In genomic region chr4:143489116-143489515, GRCh38 we compare ENCODE assay signal across 32 cellular contexts. TPM values are rescaled to one million over a fixed set of nuclear protein-coding genes. Genes with fewer than 3 reads are reported as not detected.
A peak's percentile ranks its signal among the peaks of the same experiment; 100 is the strongest.
DNase-seq lines count a peak whose midpoint lies in the region; ATAC-seq, FAIRE-seq and TF ChIP-seq lines count a peak whose summit lies in the region.
"Had no signal": no experiment of that assay in that cellular context is flagged by ENCODE, and none has a peak within 500 bp of the region (broad histone marks: within the 10 kb centered on the region; RNA-seq: fewer than 3 reads in every experiment).

No MANE protein-coding gene starts in this region.

- intact Hi-C loops in HepG2 (cut with micrococcal nuclease; ENCODE audit: unreplicated experiment), result no loop called here

- ATAC-seq in HepG2, result peak; percentile 66
- no peak for ATAC-seq in HG02840 (IDR thresholded peaks at IDR 0.05; ENCODE audit: low FRiP score, unreplicated experiment)
- ATAC-seq in GM18498 (IDR thresholded peaks at IDR 0.05; ENCODE audit: unreplicated experiment), result no peak
- ATAC-seq: gastroesophageal sphincter, GM12878, Panc1, pancreas had no signal

- no peaks in the 10 kb centered on the region for H3K27me3 ChIP-seq in HepG2 (ENCODE audit: control insufficient read depth in 1 of 2, insufficient read depth in 2 of 2, low read length in 2 of 2)
- H3K27me3 ChIP-seq: gastroesophageal sphincter, pancreas had no signal

- WGBS in HepG2 (ENCODE audit: low lambda C conversion rate), result 100% methylated on average over 2 of the region's 2 CpGs

- peak; percentile 3 for DNase-seq in Daoy (ENCODE audit: low read depth)
- peak; percentile 13 for DNase-seq in RPMI7951 (ENCODE audit: low read depth)
- peak; percentile 23 for DNase-seq in epithelial cell of proximal tubule (ENCODE audit: low read depth)
- DNase-seq in HepG2 (ENCODE audit: low spot score), result no peak
- no peak for DNase-seq in GM20000 (ENCODE audit: low spot score)
- no peak for DNase-seq in COLO668 (lab: John Stamatoyannopoulos, UW; ENCODE audit: unreplicated experiment)
- DNase-seq: activated CD4-positive, alpha-beta memory T cell treated with anti-CD3 and anti-CD28 coated beads for 36 hours; activated CD4-positive, alpha-beta T cell treated with anti-CD3 and anti-CD28 coated beads for 1 hour; activated CD8-positive, alpha-beta memory T cell treated with anti-CD3 and anti-CD28 coated beads, Interleukin-2, amount 50 U/mL, for 4 hours; activated naive CD4-positive, alpha-beta T cell treated with Interleukin-2 at 50 U/mL for 16 hours; AML-193; CD4-positive, CD25-positive, alpha-beta regulatory T cell; effector memory CD4-positive, alpha-beta T cell; HCEC 1CT; hippocampal formation; mesenchymal stem cell; NCI-H1048; pancreas; retina; SHP77 treated with DMSO at 0.1 percent for 48 hours; small intestine; stimulated activated naive CD4-positive, alpha-beta T cell; T-helper 2 cell had no signal

- no peak for FAIRE-seq in HepG2 (lab: Jason Lieb, UNC)
- FAIRE-seq: A204.1, colon, D721Med, GM12878, pancreas, small intestine, urothelium cell line had no signal

- no peak for TF ChIP-seq EP300 in HepG2 (IDR thresholded peaks at IDR 0.05; ENCODE audit: low read depth in 2 of 2, low read length in 2 of 2)
- no peak for TF ChIP-seq EP300 in HepG2 (CRISPR knock-in tag; IDR thresholded peaks at IDR 0.05; ENCODE audit: borderline replicate concordance)

- POLR2A ChIA-PET in HepG2 (lab: Yijun Ruan, JAX), result no interaction called here

- no peak overlapping the region for H3K4me2 ChIP-seq in HepG2 (ENCODE audit: low read depth, low read length)

- CTCF ChIA-PET in HepG2 (lab: Yijun Ruan, JAX; ENCODE audit: low intra/inter-chr PET ratio, low total read pairs), result no interaction called here

- in situ Hi-C loops in HepG2 (cut with HindIII; ENCODE audit: extremely low pct_ligation_motif_present, low pct_unique_long_range_greater_than_20kb), result loop anchor here (10.0 to 25.0 kb wide), 2 partner anchors 284 to 502 kb away; no protein-coding TSS in a partner anchor

- H3K9ac ChIP-seq in HepG2 (ENCODE audit: insufficient read depth, low read depth, low read length), result no peak overlapping the region

- H3K36me3 ChIP-seq in HepG2 (replicated peaks in 1 of 2; ENCODE audit: control insufficient read depth in 1 of 2, insufficient read depth in 2 of 2, low read length in 2 of 2), result no peaks in the 10 kb centered on the region
- H3K36me3 ChIP-seq: gastroesophageal sphincter, pancreas had no signal

- H3K9me3 ChIP-seq in HepG2 (ENCODE audit: low read length), result no peaks in the 10 kb centered on the region
- H3K9me3 ChIP-seq: gastroesophageal sphincter, pancreas had no signal

- H3K4me3 ChIP-seq in epithelial cell of proximal tubule (ENCODE audit: low read depth, low read length), result no peak overlapping the region
- no peak overlapping the region for H3K4me3 ChIP-seq in HepG2 (replicated peaks in 1 of 3; ENCODE audit: insufficient read depth in 1 of 3, low read depth in 2 of 3, low read length in 3 of 3)
- H3K4me3 ChIP-seq: gastroesophageal sphincter, GM12878, pancreas had no signal

- H3K4me1 ChIP-seq in HepG2 (ENCODE audit: insufficient read depth, low read length), result no peaks in the 10 kb centered on the region
- H3K4me1 ChIP-seq: pancreas had no signal

- no peak for TF ChIP-seq POLR2A in HepG2 (IDR thresholded peaks at IDR 0.05; ENCODE audit: insufficient read depth in 1 of 2, low read depth in 2 of 2, low read length in 2 of 2)

- H3K27ac ChIP-seq in HepG2 (ENCODE audit: extremely low read length, insufficient read depth, low read length), result no peak overlapping the region
- H3K27ac ChIP-seq: gastroesophageal sphincter, pancreas had no signal

- TF ChIP-seq CTCF in epithelial cell of proximal tubule (conservative IDR thresholded peaks at IDR 0.05; ENCODE audit: low read depth, low read length) (no peak), HepG2 (CRISPR knock-in tag; IDR thresholded peaks at IDR 0.05) (no peak), GM20000 (IDR thresholded peaks at IDR 0.05; ENCODE audit: extremely low read depth, missing control alignments) (no peak)

- no peak for TF ChIP-seq RAD21 in HepG2 (CRISPR knock-in tag; IDR thresholded peaks at IDR 0.05)

- no peak overlapping the region for H2AFZ ChIP-seq in HepG2 (ENCODE audit: low read length)

- no peaks in the 10 kb centered on the region for H3K79me2 ChIP-seq in HepG2 (ENCODE audit: insufficient read depth, low read length)

- no peaks in the 10 kb centered on the region for H4K20me1 ChIP-seq in HepG2 (ENCODE audit: insufficient read depth, low read length)

- no TSS peak for BruUV-seq in HepG2 (replicated peaks; lab: Mats Ljungman, UMichigan)

TF ChIP-seq in HepG2, 621 proteins besides CTCF, POLR2A, EP300 and RAD21 (continues in another document):
- TF ChIP-seq ZNF205 (CRISPR knock-in tag; IDR thresholded peaks at IDR 0.05) (no peak), ZNF296 (CRISPR knock-in tag; conservative IDR thresholded peaks at IDR 0.05) (no peak), ZNF12 (CRISPR knock-in tag; IDR thresholded peaks at IDR 0.05) (no peak), ZNF615 (CRISPR knock-in tag; IDR thresholded peaks at IDR 0.05; ENCODE audit: borderline replicate concordance) (no peak), ZNF383 (CRISPR knock-in tag; IDR thresholded peaks at IDR 0.05; ENCODE audit: borderline replicate concordance) (no peak), ZFP82 (CRISPR knock-in tag; IDR thresholded peaks at IDR 0.05; ENCODE audit: borderline replicate concordance) (no peak), RORA (CRISPR knock-in tag; IDR thresholded peaks at IDR 0.05) (no peak), ZSCAN12 (CRISPR knock-in tag; IDR thresholded peaks at IDR 0.05) (no peak), NR1H2 (CRISPR knock-in tag; IDR thresholded peaks at IDR 0.05; ENCODE audit: borderline replicate concordance, low read depth) (no peak), NCOR1 (IDR thresholded peaks at IDR 0.05; ENCODE audit: borderline replicate concordance, low read length) (no peak)

RNA-seq across cellular contexts. Expression of gene SMARCA5, which starts 24.4 kb away (rescaled TPM):
- total RNA-seq in Daoy (2014; rRNA removed; shearing (Covaris generic)), result 23.2 and 28.1 TPM in 2 replicates
- total RNA-seq in RPMI7951 (2014; rRNA removed; shearing (Covaris generic)), result 28.4 and 34.1 TPM in 2 replicates
- 39.0 and 39.5 TPM in 2 replicates for total RNA-seq in epithelial cell of proximal tubule
- total RNA-seq in HepG2 (2016; rRNA removed; fragmentation: Illumina TruSeq; extraction: Trizol), result 37.5 and 58.4 TPM in 2 replicates
- 29.0 and 35.5 TPM in 2 replicates for total RNA-seq in HepG2 (2016; cell fraction: cytosol; rRNA removed; fragmentation: Illumina TruSeq; extraction: Trizol; ENCODE audit: low read depth)
- total RNA-seq in HepG2 (2016; cell fraction: insoluble cytoplasmic fraction; rRNA removed; fragmentation: Illumina TruSeq; extraction: Trizol), result 38.0 and 56.3 TPM in 2 replicates
- total RNA-seq in HepG2 (2016; cell fraction: membrane; rRNA removed; fragmentation: Illumina TruSeq; extraction: Trizol), result 12.5 and 14.0 TPM in 2 replicates
- 42.0 and 45.8 TPM in 2 replicates for total RNA-seq in HepG2 (2016; cell fraction: nucleus; rRNA removed; fragmentation: Illumina TruSeq; extraction: Trizol)
- polyA plus RNA-seq in HepG2 (2011; rRNA removed), result 6.2 and 7.0 TPM in 2 replicates
- polyA plus RNA-seq in HepG2 (2011; cell fraction: cytosol; rRNA removed), result 3.0 and 5.2 TPM in 2 replicates
- polyA plus RNA-seq in HepG2 (2011; cell fraction: nucleus; rRNA removed), result 4.4 and 6.0 TPM in 2 replicates
- polyA plus RNA-seq in HepG2 (2012), result 24.5 and 30.4 TPM in 2 replicates
- polyA plus RNA-seq in HepG2 (2016; cell fraction: cytosol; fragmentation: Illumina TruSeq; extraction: Trizol; ENCODE audit: low read depth), result 0.99 and 1.5 TPM in 2 replicates
- 40.7 TPM in 2 replicates for polyA plus RNA-seq in HepG2 (2016; cell fraction: insoluble cytoplasmic fraction; fragmentation: Illumina TruSeq; extraction: Trizol; ENCODE audit: low read depth)
- 4.0 TPM in 2 replicates for polyA plus RNA-seq in HepG2 (2016; cell fraction: membrane; fragmentation: Illumina TruSeq; extraction: Trizol; ENCODE audit: low read depth)
- polyA plus RNA-seq in HepG2 (2016; cell fraction: nucleus; fragmentation: Illumina TruSeq; extraction: Trizol; ENCODE audit: insufficient read depth, low read depth), result 32.2 and 33.6 TPM in 2 replicates
- polyA minus RNA-seq in HepG2 (2011; rRNA and poly(A)+ RNA removed; ENCODE audit: low replicate concordance), result 11.1 TPM in 2 replicates
- 17.7 and 23.3 TPM in 2 replicates for polyA minus RNA-seq in HepG2 (2011; cell fraction: cytosol; rRNA and poly(A)+ RNA removed)
- polyA minus RNA-seq in HepG2 (2011; cell fraction: nucleus; rRNA and poly(A)+ RNA removed), result 53.3 and 63.0 TPM in 2 replicates

Comparison
In these comparisons a context has a peak if more than half of its experiments do, and no peak if none do; other contexts are left out.
1. DNase-seq: peak in Daoy (single experiment), RPMI7951 (single experiment) and epithelial cell of proximal tubule (single experiment); none in HepG2 (single experiment), GM20000 (single experiment) and COLO668 (single experiment).